In the genomic region with DNA sequence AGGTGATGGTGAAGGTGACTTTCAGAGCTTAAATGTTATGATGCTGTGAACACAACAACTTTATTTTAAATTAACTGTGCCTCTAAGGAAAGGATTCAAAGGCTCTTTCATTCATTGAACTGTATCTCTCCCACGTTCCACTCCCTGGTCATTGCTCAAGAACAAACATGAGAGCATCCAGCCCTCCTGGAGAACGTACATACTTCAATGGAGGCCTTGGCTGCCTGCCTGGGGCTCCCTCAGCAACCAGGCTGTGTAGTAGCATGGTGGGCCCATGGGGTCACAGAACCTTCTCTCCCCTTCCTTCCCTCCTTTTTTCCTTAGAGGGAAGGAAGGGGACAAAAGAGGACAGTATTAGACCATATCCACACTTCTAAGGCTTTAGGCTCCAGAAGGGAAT, we compare ENCODE assay signal across 9 cellular contexts.
"Had no signal": no experiment of that assay in that cellular context is flagged by ENCODE, and none has a peak within 500 bp of the region (broad histone marks: within the 10 kb centered on the region; RNA-seq: fewer than 3 reads in every experiment).

No MANE protein-coding gene starts in this region.

- H3K4me1 Mint-ChIP-seq: activated naive CD8-positive, alpha-beta T cell treated with anti-CD3 and anti-CD28 coated beads, Interleukin-2, amount 10 ng/mL, durations not matched to agents 7 days and 5 days had no signal

- H3K27ac ChIP-seq: cardiac muscle cell had no signal

- H3K4me3 Mint-ChIP-seq: activated naive CD8-positive, alpha-beta T cell treated with anti-CD3 and anti-CD28 coated beads, Interleukin-2, amount 10 ng/mL, durations not matched to agents 7 days and 5 days; nephron; stimulated activated effector memory CD8-positive, alpha-beta T cell treated with anti-CD3 and anti-CD28 coated beads, Interleukin-12 subunit alpha, Interleukin-12 subunit beta, amount 100 ng/mL, for 72 hours had no signal

- H3K4me3 ChIP-seq: cardiac muscle cell had no signal

- H3K27ac Mint-ChIP-seq: activated naive CD8-positive, alpha-beta T cell treated with anti-CD3 and anti-CD28 coated beads, Interleukin-2, amount 10 ng/mL, durations not matched to agents 7 days and 5 days; nephron; stimulated activated effector memory CD8-positive, alpha-beta T cell treated with anti-CD3 and anti-CD28 coated beads, Interleukin-12 subunit alpha, Interleukin-12 subunit beta, amount 100 ng/mL, for 72 hours had no signal

- H3K27me3 ChIP-seq: cardiac muscle cell had no signal

- ATAC-seq: stimulated activated effector memory CD8-positive, alpha-beta T cell treated with anti-CD3 and anti-CD28 coated beads, Interleukin-12 subunit alpha, Interleukin-12 subunit beta, amount 100 ng/mL, for 72 hours had no signal

- DNase-seq: activated CD4-positive, CD25-positive, alpha-beta regulatory T cell treated with anti-CD3 and anti-CD28 coated beads, Interleukin-2, amount 50 U/mL, for 72 hours; activated naive CD4-positive, alpha-beta T cell; activated naive CD8-positive, alpha-beta T cell treated with anti-CD3 and anti-CD28 coated beads, Interleukin-2, amount 10 ng/mL, durations not matched to agents 7 days and 5 days; hypothalamus; nucleus accumbens; trophoblast cell had no signal

- H3K9me3 Mint-ChIP-seq: activated naive CD8-positive, alpha-beta T cell treated with anti-CD3 and anti-CD28 coated beads, Interleukin-2, amount 10 ng/mL, durations not matched to agents 7 days and 5 days; nephron; stimulated activated effector memory CD8-positive, alpha-beta T cell treated with anti-CD3 and anti-CD28 coated beads, Interleukin-12 subunit alpha, Interleukin-12 subunit beta, amount 100 ng/mL, for 72 hours had no signal

- H3K36me3 ChIP-seq: cardiac muscle cell had no signal

- H3K36me3 Mint-ChIP-seq: activated naive CD8-positive, alpha-beta T cell treated with anti-CD3 and anti-CD28 coated beads, Interleukin-2, amount 10 ng/mL, durations not matched to agents 7 days and 5 days; stimulated activated effector memory CD8-positive, alpha-beta T cell treated with anti-CD3 and anti-CD28 coated beads, Interleukin-12 subunit alpha, Interleukin-12 subunit beta, amount 100 ng/mL, for 72 hours had no signal
